Comparison of ENCODE assay signal across 1 cellular context in the genomic region with DNA sequence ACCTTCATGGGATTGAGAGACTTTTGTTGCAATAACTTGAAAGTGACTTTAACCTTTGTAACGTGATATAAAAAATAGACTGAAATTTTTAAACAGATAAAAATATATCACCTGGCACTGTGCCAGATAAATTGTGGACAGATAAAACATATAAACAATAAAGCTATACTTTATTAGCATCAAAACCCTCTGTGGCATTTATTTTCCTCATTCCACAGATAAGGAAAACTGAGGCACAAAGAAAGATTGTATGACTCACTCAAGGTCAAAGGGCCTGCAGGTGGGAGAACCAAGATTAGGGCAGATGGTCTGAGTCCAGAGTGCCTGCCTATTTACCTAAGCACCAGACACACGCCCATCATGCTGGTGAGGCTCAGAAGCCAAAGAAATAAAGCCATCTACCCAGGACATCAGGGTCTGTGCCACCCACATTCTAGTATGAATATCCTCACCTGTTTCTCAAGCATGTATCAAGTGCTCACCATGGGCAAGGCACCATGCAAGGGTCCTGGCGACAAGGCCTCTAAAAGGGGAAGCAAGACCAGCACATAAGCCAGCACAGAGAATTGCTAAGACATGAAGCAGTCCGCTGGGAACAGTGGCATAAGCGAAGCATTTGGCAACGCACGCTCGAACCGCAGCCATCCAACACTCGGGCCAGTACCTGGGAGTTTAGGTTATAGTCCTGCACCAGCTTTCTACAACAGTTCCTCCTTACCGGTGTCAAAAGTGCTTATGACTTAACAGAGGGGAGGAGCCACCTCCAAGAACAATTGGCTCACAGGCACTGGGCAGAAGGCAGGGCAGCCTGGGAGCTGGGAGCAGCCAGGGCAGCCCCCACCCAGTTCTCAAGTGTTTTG.
A peak's percentile ranks its signal among the peaks of the same experiment; 100 is the strongest.
TF ChIP-seq lines count a peak whose summit lies in the region.

No MANE protein-coding gene starts in this region.

TF ChIP-seq in K562, 482 proteins besides CTCF, POLR2A, EP300 and RAD21 (continued from another document):
- TF ChIP-seq HMG20A (CRISPR knock-in tag; conservative IDR thresholded peaks at IDR 0.05) (no peak), HDGF (IDR thresholded peaks at IDR 0.05) (no peak), ZKSCAN1 (IDR thresholded peaks at IDR 0.05; ENCODE audit: low read depth, low read length) (no peak), ZNF384 (IDR thresholded peaks at IDR 0.05; ENCODE audit: low read depth, low read length) (no peak), HDAC6 (IDR thresholded peaks at IDR 0.05; ENCODE audit: low read depth, low read length) (no peak), FOXM1 (IDR thresholded peaks at IDR 0.05; ENCODE audit: low read depth) (0 out of 2 replicates have a peak, but pooled peaks have one; percentile 34), FOXM1 (CRISPR knock-in tag; IDR thresholded peaks at IDR 0.05; ENCODE audit: low read depth) (no peak), KLF10 (CRISPR knock-in tag; IDR thresholded peaks at IDR 0.05) (no peak), CREBBP (IDR thresholded peaks at IDR 0.05; ENCODE audit: low read depth, low read length) (no peak), MTA1 (IDR thresholded peaks at IDR 0.05; ENCODE audit: borderline replicate concordance) (no peak), CBX2 (IDR thresholded peaks at IDR 0.05; ENCODE audit: insufficient read depth, low read length, poor library complexity, severe bottlenecking) (no peak), RB1 (IDR thresholded peaks at IDR 0.05; ENCODE audit: low read depth) (no peak), SP2 (IDR thresholded peaks at IDR 0.05; ENCODE audit: extremely low read depth, low read depth, low read length, poor library complexity, severe bottlenecking) (no peak), JUND (IDR thresholded peaks at IDR 0.05; ENCODE audit: borderline replicate concordance, low read depth, low read length) (peak; percentile 92), JUND (tag; IDR thresholded peaks at IDR 0.05; ENCODE audit: borderline replicate concordance, low read depth, low read length) (peak; percentile 88; the same call in 2 of the 3 replicates), ZNF79 (CRISPR knock-in tag; IDR thresholded peaks at IDR 0.05; ENCODE audit: low read depth) (no peak)
- TF ChIP-seq, protein P1, sequence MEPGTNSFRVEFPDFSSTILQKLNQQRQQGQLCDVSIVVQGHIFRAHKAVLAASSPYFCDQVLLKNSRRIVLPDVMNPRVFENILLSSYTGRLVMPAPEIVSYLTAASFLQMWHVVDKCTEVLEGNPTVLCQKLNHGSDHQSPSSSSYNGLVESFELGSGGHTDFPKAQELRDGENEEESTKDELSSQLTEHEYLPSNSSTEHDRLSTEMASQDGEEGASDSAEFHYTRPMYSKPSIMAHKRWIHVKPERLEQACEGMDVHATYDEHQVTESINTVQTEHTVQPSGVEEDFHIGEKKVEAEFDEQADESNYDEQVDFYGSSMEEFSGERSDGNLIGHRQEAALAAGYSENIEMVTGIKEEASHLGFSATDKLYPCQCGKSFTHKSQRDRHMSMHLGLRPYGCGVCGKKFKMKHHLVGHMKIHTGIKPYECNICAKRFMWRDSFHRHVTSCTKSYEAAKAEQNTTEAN (CRISPR knock-in tag; IDR thresholded peaks at IDR 0.05) = no peak
- TF ChIP-seq, protein P2, sequence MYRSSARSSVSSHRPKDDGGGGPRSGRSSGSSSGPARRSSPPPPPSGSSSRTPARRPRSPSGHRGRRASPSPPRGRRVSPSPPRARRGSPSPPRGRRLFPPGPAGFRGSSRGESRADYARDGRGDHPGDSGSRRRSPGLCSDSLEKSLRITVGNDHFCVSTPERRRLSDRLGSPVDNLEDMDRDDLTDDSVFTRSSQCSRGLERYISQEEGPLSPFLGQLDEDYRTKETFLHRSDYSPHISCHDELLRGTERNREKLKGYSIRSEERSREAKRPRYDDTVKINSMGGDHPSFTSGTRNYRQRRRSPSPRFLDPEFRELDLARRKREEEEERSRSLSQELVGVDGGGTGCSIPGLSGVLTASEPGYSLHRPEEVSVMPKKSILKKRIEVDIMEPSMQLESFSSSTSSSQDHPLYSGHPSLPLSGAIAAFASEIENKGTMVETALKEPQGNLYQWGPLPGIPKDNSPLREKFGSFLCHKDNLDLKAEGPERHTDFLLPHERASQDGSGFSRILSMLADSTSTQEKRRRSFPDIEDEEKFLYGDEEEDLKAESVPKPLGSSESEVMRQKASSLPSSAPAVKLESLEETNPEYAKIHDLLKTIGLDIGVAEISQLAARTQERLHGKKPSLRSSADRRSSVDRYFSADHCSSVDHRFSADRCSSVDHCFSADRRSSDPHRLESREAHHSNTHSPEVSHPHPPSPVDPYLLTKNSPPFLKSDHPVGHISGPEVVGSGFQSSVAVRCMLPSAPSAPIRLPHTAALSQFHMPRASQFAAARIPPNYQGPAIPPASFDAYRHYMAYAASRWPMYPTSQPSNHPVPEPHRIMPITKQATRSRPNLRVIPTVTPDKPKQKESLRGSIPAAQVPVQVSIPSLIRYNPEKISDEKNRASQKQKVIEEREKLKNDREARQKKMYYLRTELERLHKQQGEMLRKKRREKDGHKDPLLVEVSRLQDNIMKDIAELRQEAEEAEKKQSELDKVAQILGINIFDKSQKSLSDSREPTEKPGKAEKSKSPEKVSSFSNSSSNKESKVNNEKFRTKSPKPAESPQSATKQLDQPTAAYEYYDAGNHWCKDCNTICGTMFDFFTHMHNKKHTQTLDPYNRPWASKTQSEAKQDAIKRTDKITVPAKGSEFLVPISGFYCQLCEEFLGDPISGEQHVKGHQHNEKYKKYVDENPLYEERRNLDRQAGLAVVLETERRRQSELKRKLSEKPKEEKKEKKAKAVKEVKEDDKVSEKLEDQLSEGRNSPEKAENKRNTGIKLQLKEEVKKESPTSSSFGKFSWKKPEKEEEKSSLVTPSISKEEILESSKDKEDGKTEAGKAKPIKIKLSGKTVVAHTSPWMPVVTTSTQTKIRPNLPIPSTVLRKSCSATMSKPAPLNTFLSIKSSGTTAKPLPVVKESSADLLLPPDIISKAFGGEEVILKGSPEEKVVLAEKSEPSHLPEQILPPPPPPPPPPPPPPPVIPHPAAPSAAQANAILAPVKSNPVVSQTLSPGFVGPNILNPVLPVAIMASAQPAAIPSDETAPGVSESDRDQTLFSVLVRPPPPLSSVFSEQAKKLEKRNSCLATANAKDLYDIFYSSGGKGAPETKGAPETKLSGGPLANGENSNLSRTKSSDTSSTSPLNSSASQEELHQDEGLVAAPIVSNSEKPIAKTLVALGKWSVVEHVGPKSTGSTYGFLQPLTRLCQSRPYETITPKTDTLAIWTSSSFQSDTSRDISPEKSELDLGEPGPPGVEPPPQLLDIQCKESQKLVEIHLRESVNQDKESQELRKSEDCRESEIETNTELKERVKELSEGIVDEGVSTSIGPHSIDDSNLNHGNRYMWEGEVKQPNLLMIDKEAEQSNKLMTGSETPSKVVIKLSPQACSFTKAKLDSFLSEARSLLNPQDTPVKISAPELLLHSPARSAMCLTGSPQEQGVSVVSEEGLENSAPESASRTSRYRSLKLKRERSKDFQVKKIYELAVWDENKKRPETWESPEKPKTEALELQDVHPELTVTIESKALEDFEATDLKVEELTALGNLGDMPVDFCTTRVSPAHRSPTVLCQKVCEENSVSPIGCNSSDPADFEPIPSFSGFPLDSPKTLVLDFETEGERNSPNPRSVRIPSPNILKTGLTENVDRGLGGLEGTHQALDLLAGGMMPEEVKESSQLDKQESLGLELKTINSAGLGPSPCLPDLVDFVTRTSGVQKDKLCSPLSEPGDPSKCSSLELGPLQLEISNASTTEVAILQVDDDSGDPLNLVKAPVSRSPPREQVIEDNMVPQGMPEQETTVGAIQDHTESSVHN (IDR thresholded peaks at IDR 0.05; ENCODE audit: borderline replicate concordance in 1 of 2, low read depth in 1 of 2) = no peak
- TF ChIP-seq, protein P3, sequence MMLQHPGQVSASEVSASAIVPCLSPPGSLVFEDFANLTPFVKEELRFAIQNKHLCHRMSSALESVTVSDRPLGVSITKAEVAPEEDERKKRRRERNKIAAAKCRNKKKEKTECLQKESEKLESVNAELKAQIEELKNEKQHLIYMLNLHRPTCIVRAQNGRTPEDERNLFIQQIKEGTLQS (IDR thresholded peaks at IDR 0.05) = peak; percentile 85
- TF ChIP-seq, protein P3 (CRISPR knock-in tag; conservative IDR thresholded peaks at IDR 0.05) = no peak; the same call in 1 of the 2 replicates
